In genomic region chr11:123298488-123299447, GRCh38 we compare ENCODE assay signal across 26 cellular contexts.
"Had no signal": no experiment of that assay in that cellular context is flagged by ENCODE, and none has a peak within 500 bp of the region (broad histone marks: within the 10 kb centered on the region; RNA-seq: fewer than 3 reads in every experiment).

No MANE protein-coding gene starts in this region.

- H3K36me3 ChIP-seq: pancreas, prostate gland, vagina had no signal

- H3K36me3 Mint-ChIP-seq: activated naive CD4-positive, alpha-beta T cell treated with anti-CD3 and anti-CD28 coated beads, Interleukin-2, amount 10 ng/mL, durations not matched to agents 7 days and 5 days; mesothelial cell of epicardium; naive B cell; stimulated activated memory B cell treated with anti-CD40 and anti-IgM and Interleukin-4, amounts not matched to agents 10 μg/mL and 1 μg/mL and 100 μg/mL, for 72 hours; type B pancreatic cell had no signal

- H3K4me3 Mint-ChIP-seq: activated CD4-positive, alpha-beta memory T cell treated with anti-CD3 and anti-CD28 coated beads, Interleukin-2, amount 10 ng/mL, durations not matched to agents 7 days and 5 days; activated CD4-positive, alpha-beta T cell treated with anti-CD3 and anti-CD28 coated beads, Interleukin-2, amount 10 ng/mL, durations not matched to agents 7 days and 5 days; activated naive CD4-positive, alpha-beta T cell treated with anti-CD3 and anti-CD28 coated beads, Interleukin-2, amount 10 ng/mL, durations not matched to agents 7 days and 5 days; activated T-cell treated with anti-CD3 and anti-CD28 coated beads, Interleukin-2, amount 50 U/mL, for 24 hours; mesothelial cell of epicardium; naive B cell; stimulated activated memory B cell treated with anti-CD40 and anti-IgM and Interleukin-4, amounts not matched to agents 10 μg/mL and 1 μg/mL and 100 μg/mL, for 72 hours; stimulated activated naive CD8-positive, alpha-beta T cell treated with anti-CD3 and anti-CD28 coated beads, Interleukin-15, amount 100 ng/mL, for 72 hours; T-helper 17 cell; type B pancreatic cell had no signal

- H3K4me3 ChIP-seq: pancreas, prostate gland, smooth muscle cell, vagina had no signal

- H3K9me3 Mint-ChIP-seq: activated CD4-positive, alpha-beta memory T cell treated with anti-CD3 and anti-CD28 coated beads, Interleukin-2, amount 10 ng/mL, durations not matched to agents 7 days and 5 days; activated CD4-positive, alpha-beta T cell treated with anti-CD3 and anti-CD28 coated beads, Interleukin-2, amount 10 ng/mL, durations not matched to agents 7 days and 5 days; activated naive CD4-positive, alpha-beta T cell treated with anti-CD3 and anti-CD28 coated beads, Interleukin-2, amount 10 ng/mL, durations not matched to agents 7 days and 5 days; activated T-cell treated with anti-CD3 and anti-CD28 coated beads, Interleukin-2, amount 50 U/mL, for 24 hours; mesothelial cell of epicardium; naive B cell; stimulated activated memory B cell treated with anti-CD40 and anti-IgM and Interleukin-4, amounts not matched to agents 10 μg/mL and 1 μg/mL and 100 μg/mL, for 72 hours; stimulated activated naive CD8-positive, alpha-beta T cell treated with anti-CD3 and anti-CD28 coated beads, Interleukin-15, amount 100 ng/mL, for 72 hours; type B pancreatic cell had no signal

- H3K27me3 ChIP-seq: vagina had no signal

- ATAC-seq: esophagus mucosa; left cardiac atrium; pancreas; stimulated activated memory B cell treated with anti-CD40 and anti-IgM and Interleukin-4, amounts not matched to agents 10 μg/mL and 1 μg/mL and 100 μg/mL, for 72 hours; stimulated activated naive CD8-positive, alpha-beta T cell treated with anti-CD3 and anti-CD28 coated beads, Interleukin-15, amount 100 ng/mL, for 72 hours; T-helper 17 cell had no signal

- H3K9me3 ChIP-seq: pancreas, prostate gland, vagina had no signal

- H3K4me2 ChIP-seq: smooth muscle cell had no signal

- H3K4me1 ChIP-seq: prostate gland had no signal

- DNase-seq: activated CD4-positive, alpha-beta memory T cell treated with anti-CD3 and anti-CD28 coated beads, Interleukin-2, amount 10 ng/mL, durations not matched to agents 7 days and 5 days; activated CD4-positive, alpha-beta T cell treated with anti-CD3 and anti-CD28 coated beads for 1 hour; activated CD4-positive, alpha-beta T cell treated with anti-CD3 and anti-CD28 coated beads, Interleukin-2, amount 10 ng/mL, durations not matched to agents 7 days and 5 days; activated CD8-positive, alpha-beta memory T cell treated with anti-CD3 and anti-CD28 coated beads, Interleukin-2, amount 50 U/mL, for 48 hours; activated gamma-delta T cell; activated naive CD4-positive, alpha-beta T cell treated with anti-CD3 and anti-CD28 coated beads, Interleukin-2, amount 10 ng/mL, durations not matched to agents 7 days and 5 days; activated T-cell treated with anti-CD3 and anti-CD28 coated beads, Interleukin-2, amount 50 U/mL, for 24 hours; amygdala; central memory CD4-positive, alpha-beta T cell; foreskin fibroblast; left cardiac atrium; mammary epithelial cell; naive B cell; stimulated activated CD4-positive, alpha-beta T cell treated with anti-CD3 and anti-CD28 coated beads, Interleukin-1b, Interleukin-23, amount 100 ng/mL, for 48 hours; stimulated activated CD4-positive, alpha-beta T cell treated with anti-CD3 and anti-CD28 coated beads, Interleukin-4, amount 100 ng/mL, for 4 hours; stimulated activated CD8-positive, alpha-beta memory T cell treated with anti-CD3 and anti-CD28 coated beads, Interleukin-4, amount 100 ng/mL, for 48 hours; stimulated activated naive CD8-positive, alpha-beta T cell treated with anti-CD3 and anti-CD28 coated beads, Interleukin-15, amount 100 ng/mL, for 72 hours; T-helper 17 cell had no signal

- H3K27ac ChIP-seq: pancreas, prostate gland, vagina had no signal

- H3K27me3 Mint-ChIP-seq: activated naive CD4-positive, alpha-beta T cell treated with anti-CD3 and anti-CD28 coated beads, Interleukin-2, amount 10 ng/mL, durations not matched to agents 7 days and 5 days; T-helper 17 cell had no signal

- H3K27ac Mint-ChIP-seq: activated CD4-positive, alpha-beta memory T cell treated with anti-CD3 and anti-CD28 coated beads, Interleukin-2, amount 10 ng/mL, durations not matched to agents 7 days and 5 days; activated CD4-positive, alpha-beta T cell treated with anti-CD3 and anti-CD28 coated beads, Interleukin-2, amount 10 ng/mL, durations not matched to agents 7 days and 5 days; activated naive CD4-positive, alpha-beta T cell treated with anti-CD3 and anti-CD28 coated beads, Interleukin-2, amount 10 ng/mL, durations not matched to agents 7 days and 5 days; activated T-cell treated with anti-CD3 and anti-CD28 coated beads, Interleukin-2, amount 50 U/mL, for 24 hours; mesothelial cell of epicardium; naive B cell; stimulated activated memory B cell treated with anti-CD40 and anti-IgM and Interleukin-4, amounts not matched to agents 10 μg/mL and 1 μg/mL and 100 μg/mL, for 72 hours; stimulated activated naive CD8-positive, alpha-beta T cell treated with anti-CD3 and anti-CD28 coated beads, Interleukin-15, amount 100 ng/mL, for 72 hours; type B pancreatic cell had no signal
